15 cellular contexts compared by ENCODE assay signal in genomic region chr1:51973587-51974474, GRCh38. TPM values are rescaled to one million over a fixed set of nuclear protein-coding genes. Genes with fewer than 3 reads are reported as not detected.
A peak's percentile ranks its signal among the peaks of the same experiment; 100 is the strongest.
DNase-seq lines count a peak whose midpoint lies in the region; ATAC-seq and TF ChIP-seq lines count a peak whose summit lies in the region.
"Had no signal": no experiment of that assay in that cellular context is flagged by ENCODE, and none has a peak within 500 bp of the region (broad histone marks: within the 10 kb centered on the region; RNA-seq: fewer than 3 reads in every experiment).

No MANE protein-coding gene starts in this region.

- peaks cover 21 to 56% of the 10 kb centered on the region in 2 experiments for H3K4me1 ChIP-seq in HCT116 (ENCODE audit: control insufficient read depth in 1 of 2, insufficient read depth in 2 of 2, low read length in 2 of 2)
- H3K4me1 ChIP-seq in CD4-positive, alpha-beta memory T cell (ENCODE audit: insufficient read depth, low read length): no peaks in the 10 kb centered on the region

- TF ChIP-seq RAD21 in HCT116 (IDR thresholded peaks at IDR 0.05; ENCODE audit: low read depth): no peak

- H3K27me3 Mint-ChIP-seq in Calu3 (ENCODE audit: unreplicated experiment) (peaks cover 6% of the 10 kb centered on the region), T-cell (peaks cover 4% of the 10 kb centered on the region in 2 donors)
- H3K27me3 Mint-ChIP-seq in CD4-positive, alpha-beta memory T cell: peaks cover 0 to 7% of the 10 kb centered on the region in 2 donors

- H2AFZ ChIP-seq in HCT116 (ENCODE audit: low read depth, low read length, poor library complexity, severe bottlenecking): no peak overlapping the region

- H3K4me3 Mint-ChIP-seq in Calu3 (ENCODE audit: low read depth, unreplicated experiment) (no peak overlapping the region), T-cell (no peak overlapping the region)
- H3K4me3 Mint-ChIP-seq in CD4-positive, alpha-beta memory T cell: no peak overlapping the region
- H3K4me3 Mint-ChIP-seq: activated naive CD8-positive, alpha-beta T cell treated with anti-CD3 and anti-CD28 coated beads, Interleukin-2, amount 10 ng/mL, durations not matched to agents 7 days and 5 days had no signal

- H3K4me3 ChIP-seq in HCT116 (replicated peaks in 1 of 2; ENCODE audit: low read depth in 1 of 2, low read length in 2 of 2): no peak overlapping the region
- H3K4me3 ChIP-seq in CD4-positive, alpha-beta memory T cell (ENCODE audit: low read length in 2 of 2): no peak overlapping the region
- H3K4me3 ChIP-seq: SJSA1, thoracic aorta had no signal

- H3K9me2 ChIP-seq in HCT116 (ENCODE audit: insufficient read depth): no peaks in the 10 kb centered on the region

- no peaks in the 10 kb centered on the region for H3K9me3 Mint-ChIP-seq in Calu3 (ENCODE audit: low read depth, unreplicated experiment)
- no peaks in the 10 kb centered on the region for H3K9me3 Mint-ChIP-seq in CD4-positive, alpha-beta memory T cell
- no peaks in the 10 kb centered on the region for H3K9me3 Mint-ChIP-seq in T-cell
- H3K9me3 Mint-ChIP-seq: activated naive CD8-positive, alpha-beta T cell treated with anti-CD3 and anti-CD28 coated beads, Interleukin-2, amount 10 ng/mL, durations not matched to agents 7 days and 5 days had no signal

- peak overlapping the region; percentile 3; the same call in 1 of the 2 replicates for H3K27ac ChIP-seq in HCT116 (ENCODE audit: low read depth, low read length)
- H3K27ac ChIP-seq in CD4-positive, alpha-beta memory T cell (ENCODE audit: low read depth, low read length): no peak overlapping the region
- H3K27ac ChIP-seq: SJSA1, thoracic aorta had no signal

- no peaks in the 10 kb centered on the region for H3K27me3 ChIP-seq in HCT116 (ENCODE audit: insufficient read depth, low read length)
- no peaks in the 10 kb centered on the region for H3K27me3 ChIP-seq in CD4-positive, alpha-beta memory T cell (ENCODE audit: insufficient read depth, low read length)
- H3K27me3 ChIP-seq: SJSA1 had no signal

- POLR2A ChIA-PET in HCT116 (lab: Charles Lee): no interaction called here
- POLR2A ChIA-PET in CD4-positive, alpha-beta memory T cell (lab: Charles Lee; ENCODE audit: partially characterized antibody): no interaction called here
- POLR2A ChIA-PET in T-cell (lab: Charles Lee): no interaction called here

- peak overlapping the region; percentile 30 for H3K4me2 ChIP-seq in HCT116 (ENCODE audit: low read length)

- no peaks in the 10 kb centered on the region for H3K79me2 ChIP-seq in HCT116 (ENCODE audit: insufficient read depth, low read length)

- CTCF ChIA-PET in Calu3 (lab: Charles Lee): interaction anchor here (0.6 kb wide), 1 partner anchor 19 kb away, joined by 5 read pairs; no protein-coding TSS in a partner anchor
- CTCF ChIA-PET in HCT116 (lab: Charles Lee): no interaction called here
- CTCF ChIA-PET in CD4-positive, alpha-beta memory T cell (lab: Charles Lee; ENCODE audit: partially characterized antibody): no interaction called here
- CTCF ChIA-PET in T-cell (lab: Charles Lee): interaction anchor here in 1 of 2 donors (0.5 kb wide), 1 partner anchor 558 kb away, joined by 4 read pairs; no protein-coding TSS in a partner anchor

- TF ChIP-seq CTCF in Calu3 (IDR thresholded peaks at IDR 0.05; ENCODE audit: unreplicated experiment) (no peak), HCT116 (IDR thresholded peaks at IDR 0.05 in 2 of 3, conservative IDR thresholded peaks at IDR 0.05 in 1 of 3; ENCODE audit: borderline replicate concordance in 1 of 3, insufficient read depth in 1 of 3, low read depth in 2 of 3, low read length in 2 of 3) (no peak)

- intact Hi-C loops in Calu3 (cut with micrococcal nuclease; ENCODE audit: unreplicated experiment): no loop called here
- intact Hi-C loops in HCT116 (cut with micrococcal nuclease): no loop called here
- intact Hi-C loops in CD4-positive, alpha-beta memory T cell (cut with micrococcal nuclease): no loop called here

- no TSS peak for BruUV-seq in Calu3 (replicated peaks; lab: Mats Ljungman, UMichigan)
- BruUV-seq in HCT116 (replicated peaks; lab: Mats Ljungman, UMichigan): no TSS peak

- no peaks in the 10 kb centered on the region for H3K9me3 ChIP-seq in HCT116 (ENCODE audit: control insufficient read depth in 1 of 2, insufficient read depth in 1 of 2, low read depth in 1 of 2, low read length in 2 of 2)
- no peaks in the 10 kb centered on the region for H3K9me3 ChIP-seq in CD4-positive, alpha-beta memory T cell (ENCODE audit: control insufficient read depth in 1 of 2, low read length in 2 of 2)
- H3K9me3 ChIP-seq: SJSA1, thoracic aorta had no signal

- DNase-seq in Calu3 (peak; percentile 25), HCT116 (ENCODE audit: low read depth, low spot score) (peak; percentile 26), NCI-H2107 treated with DMSO at 0.1 percent for 48 hours (lab: John Stamatoyannopoulos, UW; ENCODE audit: unreplicated experiment) (peak; percentile 98), epidermal melanocyte (ENCODE audit: insufficient read length, low spot score) (peak; percentile 66), GM19240 (ENCODE audit: insufficient read length, low spot score) (no peak), T-cell (no peak)
- no peak for DNase-seq in CD4-positive, alpha-beta memory T cell
- DNase-seq: activated CD4-positive, alpha-beta T cell treated with anti-CD3 and anti-CD28 coated beads for 4 hours; activated naive CD8-positive, alpha-beta T cell treated with anti-CD3 and anti-CD28 coated beads, Interleukin-2, amount 10 ng/mL, durations not matched to agents 7 days and 5 days; effector memory CD4-positive, alpha-beta T cell; NCI-H446 treated with DMSO at 0.1 percent for 48 hours had no signal

- RAD21 ChIA-PET in HCT116 (lab: Charles Lee; ENCODE audit: low non-redundant PET in 1 of 2, low total read pairs in 2 of 2, uncharacterized antibody in 2 of 2, unreplicated experiment in 2 of 2): no interaction called here

- H3K4me1 Mint-ChIP-seq in Calu3 (ENCODE audit: low read depth, unreplicated experiment) (peaks cover 72% of the 10 kb centered on the region), T-cell (no peaks in the 10 kb centered on the region)
- H3K4me1 Mint-ChIP-seq in CD4-positive, alpha-beta memory T cell: no peaks in the 10 kb centered on the region
- H3K4me1 Mint-ChIP-seq: activated naive CD8-positive, alpha-beta T cell treated with anti-CD3 and anti-CD28 coated beads, Interleukin-2, amount 10 ng/mL, durations not matched to agents 7 days and 5 days had no signal

- peak; percentile 68 for ATAC-seq in HCT116
- no peak for ATAC-seq in GM21447 (IDR thresholded peaks at IDR 0.05; ENCODE audit: unreplicated experiment)
- no peak for ATAC-seq in T-cell (replicated peaks in 1 of 4)

- no peak for TF ChIP-seq POLR2A in HCT116 (IDR thresholded peaks at IDR 0.05; ENCODE audit: borderline replicate concordance, extremely low read depth, insufficient read depth, insufficient read length)

- no peaks in the 10 kb centered on the region for H4K20me1 ChIP-seq in HCT116 (ENCODE audit: insufficient read depth)

- H3K27ac Mint-ChIP-seq in Calu3 (ENCODE audit: unreplicated experiment) (no peak overlapping the region), T-cell (no peak overlapping the region)
- peak overlapping the region in 1 of 7 donors; percentile 58 for H3K27ac Mint-ChIP-seq in CD4-positive, alpha-beta memory T cell
- H3K27ac Mint-ChIP-seq: activated naive CD8-positive, alpha-beta T cell treated with anti-CD3 and anti-CD28 coated beads, Interleukin-2, amount 10 ng/mL, durations not matched to agents 7 days and 5 days had no signal

- peaks cover 6% of the 10 kb centered on the region for H3K36me3 Mint-ChIP-seq in Calu3 (ENCODE audit: insufficient read depth, unreplicated experiment)
- H3K36me3 Mint-ChIP-seq in CD4-positive, alpha-beta memory T cell: no peaks in the 10 kb centered on the region
- no peaks in the 10 kb centered on the region for H3K36me3 Mint-ChIP-seq in T-cell
- H3K36me3 Mint-ChIP-seq: activated naive CD8-positive, alpha-beta T cell treated with anti-CD3 and anti-CD28 coated beads, Interleukin-2, amount 10 ng/mL, durations not matched to agents 7 days and 5 days had no signal

- no peak overlapping the region for H3K9ac ChIP-seq in HCT116 (ENCODE audit: low read length)

- H3K36me3 ChIP-seq in HCT116 (ENCODE audit: control insufficient read depth in 1 of 2, insufficient read depth in 2 of 2, low read length in 2 of 2): peaks cover 0 to 4% of the 10 kb centered on the region in 2 experiments; a peak in 2 of 4 replicates
- H3K36me3 ChIP-seq in CD4-positive, alpha-beta memory T cell (ENCODE audit: insufficient read depth, low read length): no peaks in the 10 kb centered on the region
- H3K36me3 ChIP-seq: thoracic aorta had no signal

TF ChIP-seq in HCT116, 20 proteins besides CTCF, POLR2A, EP300 and RAD21:
- no peak for TF ChIP-seq EGR1 (IDR thresholded peaks at IDR 0.05; ENCODE audit: low read depth)
- peak; percentile 28; the same call in 1 of the 2 replicates for TF ChIP-seq FOSL1 (IDR thresholded peaks at IDR 0.05; ENCODE audit: low read depth)
- TF ChIP-seq SIN3A (IDR thresholded peaks at IDR 0.05; ENCODE audit: low read depth): no peak
- TF ChIP-seq YY1 (IDR thresholded peaks at IDR 0.05; ENCODE audit: extremely low read depth, insufficient replicate concordance, low read depth, low read length): no peak
- peak; percentile 8; the same call in 1 of the 2 replicates for TF ChIP-seq SP1 (IDR thresholded peaks at IDR 0.05; ENCODE audit: low read depth)
- TF ChIP-seq EZH2phosphoT487 (IDR thresholded peaks at IDR 0.05; ENCODE audit: borderline replicate concordance): no peak

RNA-seq across cellular contexts. Expression of gene RAB3B, which starts 16.7 kb away (rescaled TPM):
- total RNA-seq in Calu3 (2022): 0.31 and 0.49 TPM in 2 replicates
- 15.1 TPM for total RNA-seq in HCT116 (2021; ENCODE audit: unreplicated experiment)
- polyA plus RNA-seq in HCT116 (2012): 4.9 and 6.3 TPM in 2 replicates
- total RNA-seq in CD4-positive, alpha-beta memory T cell: under 1 TPM; 0.06 TPM
- polyA plus RNA-seq in CD4-positive, alpha-beta memory T cell: not detected
- total RNA-seq in T-cell: under 1 TPM in 4 of 5 donors, not detected in 1; 0.02 to 0.18 (median 0.06) TPM
- total RNA-seq: mesenteric fat pad, thoracic aorta had no signal

RNA-seq across cellular contexts. Expression of gene KTI12, which starts 59.8 kb away (rescaled TPM):
- total RNA-seq in Calu3 (2022) (9.1 and 11.8 TPM in 2 replicates), HCT116 (2021; ENCODE audit: unreplicated experiment) (8.2 TPM), T-cell (10 to 100 TPM; 15.3 to 25.4 (median 18.1) TPM)
- 5.9 and 6.4 TPM in 2 replicates for polyA plus RNA-seq in HCT116 (2012)
- total RNA-seq in CD4-positive, alpha-beta memory T cell: 10 to 100 TPM; 14.0 to 15.6 TPM
- polyA plus RNA-seq in CD4-positive, alpha-beta memory T cell: 10 to 100 TPM; 26.6 to 43.5 TPM

Comparison
In these comparisons a context has a peak if more than half of its experiments do, and no peak if none do; other contexts are left out.
1. DNase-seq: peak in Calu3 (single experiment), HCT116 (single experiment), NCI-H2107 treated with DMSO at 0.1 percent for 48 hours (single experiment) and epidermal melanocyte (single experiment); none in GM19240 (single experiment), CD4-positive, alpha-beta memory T cell (0 of 5) and T-cell (0 of 34).
2. RNA of gene RAB3B, which starts 16.7 kb away (total RNA-seq): 15.1 TPM in HCT116 (single experiment); 0.31 to 0.49 TPM in Calu3, 0.06 TPM in CD4-positive, alpha-beta memory T cell and 0.02 to 0.18 TPM in T-cell; every median in the first group is over 10 times any median in the second.